ENCODE assay signal across 8 cellular contexts in the genomic region with DNA sequence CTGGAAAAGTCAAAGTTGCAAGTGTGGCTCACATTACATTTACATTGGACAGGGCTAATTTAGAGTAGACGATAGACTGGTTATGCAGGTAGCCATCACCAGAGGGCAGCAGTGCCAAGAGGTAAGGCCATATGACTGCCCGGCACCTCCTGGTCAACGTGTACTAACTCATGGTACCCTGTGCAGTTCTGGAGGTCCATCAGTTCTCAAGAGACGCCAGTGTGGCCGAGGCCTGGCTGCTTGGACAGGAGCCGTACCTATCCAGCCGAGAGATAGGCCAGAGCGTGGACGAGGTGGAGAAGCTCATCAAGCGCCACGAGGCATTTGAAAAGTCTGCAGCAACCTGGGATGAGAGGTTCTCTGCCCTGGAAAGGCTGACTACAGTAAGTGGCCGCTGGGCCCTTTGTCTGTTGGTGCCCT.
DNase-seq lines count a peak whose midpoint lies in the region; ATAC-seq and TF ChIP-seq lines count a peak whose summit lies in the region.

No MANE protein-coding gene starts in this region.

- TF ChIP-seq CTCF in activated B cell treated with CpG ODN at 0.5 μM for 24 hours (IDR thresholded peaks at IDR 0.05) (no peak), epithelial cell of esophagus (IDR thresholded peaks at IDR 0.05; ENCODE audit: insufficient read depth, low read depth, low read length, missing control alignments) (peak; percentile 62), neural crest cell (conservative IDR thresholded peaks at IDR 0.05) (peak; percentile 70)

- POLR2A ChIA-PET in activated B cell treated with CpG ODN at 0.5 μM for 24 hours (lab: Charles Lee), result no interaction called here

- peak; percentile 74 for DNase-seq in activated CD8-positive, alpha-beta memory T cell treated with anti-CD3 and anti-CD28 coated beads for 24 hours
- DNase-seq in activated CD8-positive, alpha-beta memory T cell treated with anti-CD3 and anti-CD28 coated beads, Interleukin-2, amount 50 U/mL, for 48 hours, result no peak
- DNase-seq in activated B cell treated with CpG ODN at 0.5 μM for 24 hours (no peak), epithelial cell of esophagus (ENCODE audit: low read depth) (peak; percentile 53), neural crest cell (ENCODE audit: low read depth, low spot score) (peak; percentile 45), AG08396 (ENCODE audit: low spot score) (no peak), cortex of kidney (lab: John Stamatoyannopoulos, UW) (no peak)

- no peaks in the 10 kb centered on the region for H3K9me3 Mint-ChIP-seq in activated B cell treated with CpG ODN at 0.5 μM for 24 hours
- no peaks in the 10 kb centered on the region for H3K9me3 Mint-ChIP-seq in neural crest cell

- peak; percentile 66 for TF ChIP-seq RAD21 in Ishikawa (IDR thresholded peaks at IDR 0.05; ENCODE audit: low read depth)

- H3K4me3 ChIP-seq in epithelial cell of esophagus (ENCODE audit: low read length), result no peak overlapping the region

- intact Hi-C loops in activated B cell treated with CpG ODN at 0.5 μM for 24 hours (cut with micrococcal nuclease), result loop anchor here (1.0 to 5.0 kb wide), 5 partner anchors 47 to 550 kb away; no protein-coding TSS in a partner anchor

- no peaks in the 10 kb centered on the region for H3K27me3 Mint-ChIP-seq in activated B cell treated with CpG ODN at 0.5 μM for 24 hours
- H3K27me3 Mint-ChIP-seq in neural crest cell (ENCODE audit: low read depth), result no peaks in the 10 kb centered on the region

- H3K4me1 Mint-ChIP-seq in activated B cell treated with CpG ODN at 0.5 μM for 24 hours (no peaks in the 10 kb centered on the region), neural crest cell (no peaks in the 10 kb centered on the region)

- H3K4me3 Mint-ChIP-seq in activated B cell treated with CpG ODN at 0.5 μM for 24 hours (no peak overlapping the region), neural crest cell (no peak overlapping the region)

- TF ChIP-seq EP300 in Ishikawa (IDR thresholded peaks at IDR 0.05; ENCODE audit: borderline replicate concordance), result no peak

- H3K27ac Mint-ChIP-seq in activated B cell treated with CpG ODN at 0.5 μM for 24 hours, result peak overlapping the region; percentile 46
- no peak overlapping the region for H3K27ac Mint-ChIP-seq in neural crest cell (ENCODE audit: unreplicated experiment)

- CTCF ChIA-PET in activated B cell treated with CpG ODN at 0.5 μM for 24 hours (lab: Charles Lee), result interaction anchor here (1.0 to 5.7 kb wide), 14 partner anchors 8 to 551 kb away, joined by 3 to 69 read pairs (median 7); no protein-coding TSS in a partner anchor

- ATAC-seq in activated B cell treated with CpG ODN at 0.5 μM for 24 hours (ENCODE audit: low read depth), result peak; percentile 73

- H3K36me3 Mint-ChIP-seq in activated B cell treated with CpG ODN at 0.5 μM for 24 hours (ENCODE audit: low read depth), result peaks cover 95% of the 10 kb centered on the region
- peaks cover 38% of the 10 kb centered on the region for H3K36me3 Mint-ChIP-seq in neural crest cell (ENCODE audit: low read depth)

TF ChIP-seq in Ishikawa, 13 proteins besides CTCF, POLR2A, EP300 and RAD21:
- no peak for TF ChIP-seq YY1 (IDR thresholded peaks at IDR 0.05; ENCODE audit: low read depth)

Comparison
In these comparisons a context has a peak if more than half of its experiments do, and no peak if none do; other contexts are left out.
1. DNase-seq: peak in activated CD8-positive, alpha-beta memory T cell treated with anti-CD3 and anti-CD28 coated beads for 24 hours (single experiment), epithelial cell of esophagus (single experiment) and neural crest cell (single experiment); none in activated CD8-positive, alpha-beta memory T cell treated with anti-CD3 and anti-CD28 coated beads, Interleukin-2, amount 50 U/mL, for 48 hours (single experiment), activated B cell treated with CpG ODN at 0.5 μM for 24 hours (single experiment), AG08396 (single experiment) and cortex of kidney (single experiment).